In genomic region chr5:165185726-165186125, GRCh38 we compare ENCODE assay signal across 16 cellular contexts.
"Had no signal": no experiment of that assay in that cellular context is flagged by ENCODE, and none has a peak within 500 bp of the region (broad histone marks: within the 10 kb centered on the region; RNA-seq: fewer than 3 reads in every experiment).

No MANE protein-coding gene starts in this region.

- H3K9me3 ChIP-seq: gastrocnemius medialis, pancreas, testis had no signal

- DNase-seq: activated CD4-positive, CD25-positive, alpha-beta regulatory T cell; activated T-cell treated with anti-CD3 and anti-CD28 coated beads, Interleukin-2, amount 50 U/mL, for 1 hour; amygdala; cortex of kidney; effector CD8-positive, alpha-beta T cell; gastrocnemius medialis; pancreas; retina; stimulated activated CD4-positive, alpha-beta T cell treated with anti-CD3 and anti-CD28 coated beads, Interleukin-4, amount 100 ng/mL, for 4 hours; stimulated activated naive CD8-positive, alpha-beta T cell treated with anti-CD3 and anti-CD28 coated beads, Interleukin-15, amount 100 ng/mL, for 72 hours; testis had no signal

- H3K36me3 Mint-ChIP-seq: activated naive CD4-positive, alpha-beta T cell treated with anti-CD3 and anti-CD28 coated beads, Interleukin-2, amount 50 U/mL, for 24 hours had no signal

- H3K27ac Mint-ChIP-seq: activated naive CD4-positive, alpha-beta T cell treated with anti-CD3 and anti-CD28 coated beads, Interleukin-2, amount 50 U/mL, for 24 hours; brain; stimulated activated naive CD8-positive, alpha-beta T cell treated with anti-CD3 and anti-CD28 coated beads, Interleukin-15, amount 100 ng/mL, for 72 hours had no signal

- FAIRE-seq: pancreas had no signal

- H3K27ac ChIP-seq: gastrocnemius medialis, hepatocyte, pancreas, testis had no signal

- H3K36me3 ChIP-seq: gastrocnemius medialis, pancreas had no signal

- H3K4me3 Mint-ChIP-seq: activated naive CD4-positive, alpha-beta T cell treated with anti-CD3 and anti-CD28 coated beads, Interleukin-2, amount 50 U/mL, for 24 hours; brain; central memory CD8-positive, alpha-beta T cell; neural crest cell; stimulated activated naive CD8-positive, alpha-beta T cell treated with anti-CD3 and anti-CD28 coated beads, Interleukin-15, amount 100 ng/mL, for 72 hours had no signal

- H3K4me1 ChIP-seq: gastrocnemius medialis, pancreas, testis had no signal

- H3K27me3 ChIP-seq: gastrocnemius medialis, hepatocyte, pancreas, testis had no signal

- ATAC-seq: gastrocnemius medialis; pancreas; stimulated activated naive CD8-positive, alpha-beta T cell treated with anti-CD3 and anti-CD28 coated beads, Interleukin-15, amount 100 ng/mL, for 72 hours had no signal

- H3K9me3 Mint-ChIP-seq: activated naive CD4-positive, alpha-beta T cell treated with anti-CD3 and anti-CD28 coated beads, Interleukin-2, amount 50 U/mL, for 24 hours; neural crest cell had no signal

- H3K4me3 ChIP-seq: gastrocnemius medialis, hepatocyte, pancreas, testis had no signal

- H3K27me3 Mint-ChIP-seq: activated naive CD4-positive, alpha-beta T cell treated with anti-CD3 and anti-CD28 coated beads, Interleukin-2, amount 50 U/mL, for 24 hours; central memory CD8-positive, alpha-beta T cell; stimulated activated naive CD8-positive, alpha-beta T cell treated with anti-CD3 and anti-CD28 coated beads, Interleukin-15, amount 100 ng/mL, for 72 hours had no signal

- H3K4me1 Mint-ChIP-seq: activated naive CD4-positive, alpha-beta T cell treated with anti-CD3 and anti-CD28 coated beads, Interleukin-2, amount 50 U/mL, for 24 hours; brain; central memory CD8-positive, alpha-beta T cell; neural crest cell; stimulated activated naive CD8-positive, alpha-beta T cell treated with anti-CD3 and anti-CD28 coated beads, Interleukin-15, amount 100 ng/mL, for 72 hours had no signal
